ENCODE assay signal across 14 cellular contexts in genomic region chr10:21195149-21195731, GRCh38.
DNase-seq lines count a peak whose midpoint lies in the region; ATAC-seq, FAIRE-seq and TF ChIP-seq lines count a peak whose summit lies in the region.
"Had no signal": no experiment of that assay in that cellular context is flagged by ENCODE, and none has a peak within 500 bp of the region (broad histone marks: within the 10 kb centered on the region; RNA-seq: fewer than 3 reads in every experiment).

No MANE protein-coding gene starts in this region.

- H3K27ac Mint-ChIP-seq in Caco-2 (ENCODE audit: unreplicated experiment) (peak overlapping the region; percentile 74), osteocyte (ENCODE audit: unreplicated experiment) (no peak overlapping the region)
- H3K27ac Mint-ChIP-seq: IgD-negative memory B cell; stimulated activated naive CD8-positive, alpha-beta T cell treated with anti-CD3 and anti-CD28 coated beads, Interleukin-15, Interleukin-2, amounts not matched to agents 100 ng/mL and 50 ng/mL, for 24 hours had no signal

- peak; percentile 40 to 70 for ATAC-seq in lower lobe of right lung
- ATAC-seq: activated T-cell treated with anti-CD3 and anti-CD28 coated beads, Interleukin-2, amount 50 U/mL, for 4 hours had no signal

- H3K27ac ChIP-seq in breast epithelium (peak overlapping the region; percentile 65 to 85), lower lobe of right lung (no peak overlapping the region), sigmoid colon (no peak overlapping the region)
- H3K27ac ChIP-seq: BLaER1 treated with 17β-estradiol and CSF1 and Interleukin-3, amounts not matched to agents 10 nM and 100 nM had no signal

- H3K36me3 Mint-ChIP-seq in Caco-2 (ENCODE audit: insufficient read depth, unreplicated experiment) (peaks cover 17% of the 10 kb centered on the region), osteocyte (ENCODE audit: unreplicated experiment) (peaks cover 7% of the 10 kb centered on the region)
- H3K36me3 Mint-ChIP-seq: IgD-negative memory B cell had no signal

- H3K9me3 Mint-ChIP-seq in Caco-2 (ENCODE audit: unreplicated experiment) (peaks cover 36% of the 10 kb centered on the region), osteocyte (ENCODE audit: unreplicated experiment) (peaks cover 11% of the 10 kb centered on the region)

- no peaks in the 10 kb centered on the region for H3K27me3 Mint-ChIP-seq in Caco-2 (ENCODE audit: insufficient read depth, unreplicated experiment)
- H3K27me3 Mint-ChIP-seq in osteocyte (ENCODE audit: unreplicated experiment): peaks cover 26% of the 10 kb centered on the region

- intact Hi-C loops in Caco-2 (cut with micrococcal nuclease; ENCODE audit: unreplicated experiment) (loop anchor here (1.0 kb wide), 2 partner anchors 20 to 48 kb away; no protein-coding TSS in a partner anchor), breast epithelium (cut with DNase I; ENCODE audit: low total_unique reads) (no loop called here), lower lobe of right lung (cut with DNase I) (no loop called here), sigmoid colon (cut with DNase I) (no loop called here)

- no peak for TF ChIP-seq EP300 in sigmoid colon (IDR thresholded peaks at IDR 0.05)

- no peak for TF ChIP-seq POLR2A in breast epithelium (IDR thresholded peaks at IDR 0.05)
- no peak for TF ChIP-seq POLR2A in sigmoid colon (IDR thresholded peaks at IDR 0.05)

- BruUV-seq in Caco-2 (replicated peaks; lab: Mats Ljungman, UMichigan): no TSS peak

- no peak overlapping the region for H3K4me3 ChIP-seq in Caco-2 (ENCODE audit: low read depth, low read length)
- H3K4me3 ChIP-seq in breast epithelium: no peak overlapping the region
- no peak overlapping the region for H3K4me3 ChIP-seq in lower lobe of right lung
- no peak overlapping the region for H3K4me3 ChIP-seq in sigmoid colon
- H3K4me3 ChIP-seq: BLaER1 treated with 17β-estradiol and CSF1 and Interleukin-3, amounts not matched to agents 10 nM and 100 nM had no signal

- H3K27me3 ChIP-seq in Caco-2 (replicated peaks; ENCODE audit: control insufficient read depth, insufficient read depth, low read length): no peaks in the 10 kb centered on the region
- no peaks in the 10 kb centered on the region for H3K27me3 ChIP-seq in breast epithelium
- H3K27me3 ChIP-seq in lower lobe of right lung (ENCODE audit: low read depth): no peaks in the 10 kb centered on the region
- H3K27me3 ChIP-seq in sigmoid colon: no peaks in the 10 kb centered on the region
- H3K27me3 ChIP-seq: BLaER1 treated with 17β-estradiol and CSF1 and Interleukin-3, amounts not matched to agents 10 nM and 100 nM had no signal

- H3K4me1 Mint-ChIP-seq in Caco-2 (ENCODE audit: low read depth, unreplicated experiment) (peaks cover 28% of the 10 kb centered on the region), osteocyte (ENCODE audit: unreplicated experiment) (peaks cover 7% of the 10 kb centered on the region)
- H3K4me1 Mint-ChIP-seq: IgD-negative memory B cell had no signal

- no peak for TF ChIP-seq CTCF in Caco-2 (IDR thresholded peaks at IDR 0.05; ENCODE audit: insufficient read depth in 1 of 2, low read depth in 1 of 2, low read length in 1 of 2, severe bottlenecking in 1 of 2, unreplicated experiment in 1 of 2)
- no peak for TF ChIP-seq CTCF in breast epithelium (IDR thresholded peaks at IDR 0.05)
- no peak for TF ChIP-seq CTCF in lower lobe of right lung (IDR thresholded peaks at IDR 0.05)
- TF ChIP-seq CTCF in GM20000 (IDR thresholded peaks at IDR 0.05; ENCODE audit: extremely low read depth, missing control alignments): no peak
- no peak for TF ChIP-seq CTCF in osteocyte (IDR thresholded peaks at IDR 0.05)
- TF ChIP-seq CTCF in sigmoid colon (IDR thresholded peaks at IDR 0.05): no peak

- H3K4me3 Mint-ChIP-seq in Caco-2 (ENCODE audit: unreplicated experiment) (peak overlapping the region; percentile 27), osteocyte (ENCODE audit: unreplicated experiment) (no peak overlapping the region)
- H3K4me3 Mint-ChIP-seq: activated T-cell treated with anti-CD3 and anti-CD28 coated beads, Interleukin-2, amount 50 U/mL, for 4 hours; IgD-negative memory B cell; stimulated activated naive CD8-positive, alpha-beta T cell treated with anti-CD3 and anti-CD28 coated beads, Interleukin-15, Interleukin-2, amounts not matched to agents 100 ng/mL and 50 ng/mL, for 24 hours had no signal

- CTCF ChIA-PET in Caco-2 (lab: Charles Lee): no interaction called here

- H3K9me3 ChIP-seq in Caco-2 (peaks cover 28% of the 10 kb centered on the region), breast epithelium (peaks cover 10 to 14% of the 10 kb centered on the region in 2 donors), lower lobe of right lung (peaks cover 18% of the 10 kb centered on the region), sigmoid colon (peaks cover 5 to 14% (median 9%) of the 10 kb centered on the region in 4 donors)

- POLR2A ChIA-PET in Caco-2 (lab: Charles Lee): no interaction called here

- H3K4me1 ChIP-seq in Caco-2 (peaks cover 19% of the 10 kb centered on the region), breast epithelium (peaks cover 0 to 7% of the 10 kb centered on the region in 2 donors), lower lobe of right lung (peaks cover 12% of the 10 kb centered on the region), sigmoid colon (no peaks in the 10 kb centered on the region)
- H3K4me1 ChIP-seq: BLaER1 treated with 17β-estradiol and CSF1 and Interleukin-3, amounts not matched to agents 10 nM and 100 nM had no signal

- DNase-seq in Caco-2 (peak; percentile 48 to 70), LoVo (ENCODE audit: low spot score) (peak; percentile 43), breast epithelium (ENCODE audit: low spot score in 2 of 2) (peak in 1 of 2 donors; percentile 48), lower lobe of right lung (no peak), GM19239 (ENCODE audit: insufficient read length, low spot score) (no peak), GM20000 (ENCODE audit: low spot score) (no peak), osteocyte (ENCODE audit: extremely low spot score, unreplicated experiment) (no peak), sigmoid colon (no peak)
- DNase-seq: activated T-cell treated with anti-CD3 and anti-CD28 coated beads, Interleukin-2, amount 50 U/mL, for 4 hours; effector CD4-positive, alpha-beta T cell had no signal

- 12 to 65% methylated on average over 1 of the region's 1 CpG for WGBS in sigmoid colon, 2 donors

- FAIRE-seq in GM19239 (lab: Jason Lieb, UNC): no peak
- FAIRE-seq: G401.6 had no signal

- H3K36me3 ChIP-seq in Caco-2 (ENCODE audit: control insufficient read depth, insufficient read depth, low read length) (no peaks in the 10 kb centered on the region; the same call in 1 of the 2 replicates), breast epithelium (no peaks in the 10 kb centered on the region), lower lobe of right lung (no peaks in the 10 kb centered on the region), sigmoid colon (no peaks in the 10 kb centered on the region)
- H3K36me3 ChIP-seq: BLaER1 treated with 17β-estradiol and CSF1 and Interleukin-3, amounts not matched to agents 10 nM and 100 nM had no signal

Comparison
In these comparisons a context has a peak if more than half of its experiments do, and no peak if none do; other contexts are left out.
1. DNase-seq: peak in Caco-2 (2 of 2) and LoVo (single experiment); none in lower lobe of right lung (single experiment), GM19239 (single experiment), GM20000 (single experiment), osteocyte (single experiment) and sigmoid colon (single experiment).
2. H3K27ac ChIP-seq: peak in breast epithelium (2 of 2); none in lower lobe of right lung (single experiment) and sigmoid colon (0 of 4).